39 cellular contexts compared by ENCODE assay signal in the genomic region with DNA sequence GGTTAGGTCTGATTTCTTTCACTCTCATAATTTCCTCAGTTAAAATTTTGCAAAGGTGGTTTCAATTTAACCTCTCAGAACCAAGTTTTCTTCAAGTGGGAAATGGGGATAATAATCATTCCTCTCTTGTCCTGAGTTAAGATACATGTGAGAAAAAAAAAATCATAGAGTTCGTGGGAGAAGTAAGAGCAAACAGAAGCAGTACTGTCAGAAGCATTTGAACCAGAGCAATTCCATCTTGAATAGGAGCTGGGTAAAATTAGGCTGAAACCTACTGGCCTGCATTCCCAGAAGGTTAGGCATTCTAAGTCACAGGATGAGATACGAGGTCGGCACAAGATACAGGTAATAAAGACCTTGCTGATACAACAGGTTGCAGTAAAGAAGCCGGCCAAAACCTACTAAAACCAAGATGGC. TPM values are rescaled to one million over a fixed set of nuclear protein-coding genes. Genes with fewer than 3 reads are reported as not detected.
"Had no signal": no experiment of that assay in that cellular context is flagged by ENCODE, and none has a peak within 500 bp of the region (broad histone marks: within the 10 kb centered on the region; RNA-seq: fewer than 3 reads in every experiment).

No MANE protein-coding gene starts in this region.

- H3K4me1 Mint-ChIP-seq: activated B cell treated with CpG ODN at 0.5 μM for 24 hours; activated naive CD8-positive, alpha-beta T cell treated with anti-CD3 and anti-CD28 coated beads for 36 hours had no signal

- H3K27ac Mint-ChIP-seq: activated B cell treated with CpG ODN at 0.5 μM for 24 hours; activated CD4-positive, alpha-beta memory T cell treated with anti-CD3 and anti-CD28 coated beads for 36 hours; activated CD4-positive, alpha-beta T cell treated with anti-CD3 and anti-CD28 coated beads, Interleukin-2, amount 10 ng/mL, durations not matched to agents 24 days and 14 days; activated CD8-positive, alpha-beta T cell treated with anti-CD3 and anti-CD28 coated beads for 36 hours; activated naive CD4-positive, alpha-beta T cell treated with anti-CD3 and anti-CD28 coated beads for 36 hours; activated naive CD4-positive, alpha-beta T cell treated with anti-CD3 and anti-CD28 coated beads, Interleukin-2, amount 50 U/mL, for 72 hours; activated naive CD8-positive, alpha-beta T cell treated with anti-CD3 and anti-CD28 coated beads for 36 hours; activated T-cell treated with anti-CD3 and anti-CD28 coated beads, Interleukin-2, amount 50 U/mL, for 72 hours; activated T-helper 1 cell treated with anti-CD3 and anti-CD28 coated beads, Interleukin-12 subunit alpha, Interleukin-12 subunit beta, Interleukin-2, Interleukin-4 antibody, amounts not matched to agents 30 ng/mL and 10 ng/mL and 1 ng/mL, durations not matched to agents 14 hours and 24 hours and 36 hours; activated T-helper 17 cell treated with anti-CD3 and anti-CD28 coated beads, Interleukin-2, amount 50 U/mL, for 72 hours; T-helper 1 cell treated with Interleukin-12 subunit alpha and Interleukin-12 subunit beta and Interleukin-4 antibody, amounts not matched to agents 30 μg/mL and 1 μg/mL, for 36 hours; T-helper 2 cell treated with Interferon-gamma antibody and Interleukin-4, amounts not matched to agents 5 μg/mL and 100 μg/mL, for 36 hours had no signal

- H3K27ac ChIP-seq: ascending aorta, cardiac muscle cell had no signal

- FAIRE-seq: bronchial epithelial cell, TTC549 had no signal

- H3K9me3 Mint-ChIP-seq: activated CD4-positive, alpha-beta memory T cell treated with anti-CD3 and anti-CD28 coated beads for 36 hours; activated CD4-positive, alpha-beta T cell treated with anti-CD3 and anti-CD28 coated beads, Interleukin-2, amount 10 ng/mL, durations not matched to agents 24 days and 14 days; activated CD8-positive, alpha-beta T cell treated with anti-CD3 and anti-CD28 coated beads for 36 hours; activated naive CD4-positive, alpha-beta T cell treated with anti-CD3 and anti-CD28 coated beads for 36 hours; activated naive CD4-positive, alpha-beta T cell treated with anti-CD3 and anti-CD28 coated beads, Interleukin-2, amount 50 U/mL, for 72 hours; activated T-cell treated with anti-CD3 and anti-CD28 coated beads, Interleukin-2, amount 50 U/mL, for 4 hours; activated T-cell treated with anti-CD3 and anti-CD28 coated beads, Interleukin-2, amount 50 U/mL, for 72 hours; activated T-helper 1 cell treated with anti-CD3 and anti-CD28 coated beads, Interleukin-12 subunit alpha, Interleukin-12 subunit beta, Interleukin-2, Interleukin-4 antibody, amounts not matched to agents 30 ng/mL and 10 ng/mL and 1 ng/mL, durations not matched to agents 14 hours and 24 hours and 36 hours; activated T-helper 17 cell treated with anti-CD3 and anti-CD28 coated beads, Interleukin-2, amount 50 U/mL, for 72 hours; central memory CD8-positive, alpha-beta T cell; T-helper 1 cell treated with Interleukin-12 subunit alpha and Interleukin-12 subunit beta and Interleukin-4 antibody, amounts not matched to agents 30 μg/mL and 1 μg/mL, for 36 hours; T-helper 2 cell treated with Interferon-gamma antibody and Interleukin-4, amounts not matched to agents 5 μg/mL and 100 μg/mL, for 36 hours had no signal

- H3K27me3 Mint-ChIP-seq: activated T-helper 17 cell treated with anti-CD3 and anti-CD28 coated beads, Interleukin-2, amount 50 U/mL, for 72 hours; brain; central memory CD8-positive, alpha-beta T cell had no signal

- H3K4me3 ChIP-seq: ascending aorta, cardiac muscle cell had no signal

- H3K9me3 ChIP-seq: ascending aorta had no signal

- H3K4me3 Mint-ChIP-seq: activated B cell treated with CpG ODN at 0.5 μM for 24 hours; activated CD4-positive, alpha-beta memory T cell treated with anti-CD3 and anti-CD28 coated beads for 36 hours; activated CD4-positive, alpha-beta T cell treated with anti-CD3 and anti-CD28 coated beads, Interleukin-2, amount 10 ng/mL, durations not matched to agents 24 days and 14 days; activated CD8-positive, alpha-beta T cell treated with anti-CD3 and anti-CD28 coated beads for 36 hours; activated naive CD4-positive, alpha-beta T cell treated with anti-CD3 and anti-CD28 coated beads for 36 hours; activated naive CD8-positive, alpha-beta T cell treated with anti-CD3 and anti-CD28 coated beads for 36 hours; activated T-cell treated with anti-CD3 and anti-CD28 coated beads, Interleukin-2, amount 50 U/mL, for 4 hours; activated T-cell treated with anti-CD3 and anti-CD28 coated beads, Interleukin-2, amount 50 U/mL, for 72 hours; activated T-helper 1 cell treated with anti-CD3 and anti-CD28 coated beads, Interleukin-12 subunit alpha, Interleukin-12 subunit beta, Interleukin-2, Interleukin-4 antibody, amounts not matched to agents 30 ng/mL and 10 ng/mL and 1 ng/mL, durations not matched to agents 14 hours and 24 hours and 36 hours; activated T-helper 17 cell treated with anti-CD3 and anti-CD28 coated beads, Interleukin-2, amount 50 U/mL, for 72 hours; brain; central memory CD8-positive, alpha-beta T cell; T-helper 1 cell treated with Interleukin-12 subunit alpha and Interleukin-12 subunit beta and Interleukin-4 antibody, amounts not matched to agents 30 μg/mL and 1 μg/mL, for 36 hours; T-helper 2 cell treated with Interferon-gamma antibody and Interleukin-4, amounts not matched to agents 5 μg/mL and 100 μg/mL, for 36 hours had no signal

- H3K27me3 ChIP-seq: ascending aorta, cardiac muscle cell had no signal

- DNase-seq: activated B cell treated with CpG ODN at 0.5 μM for 24 hours; activated CD4-positive, alpha-beta memory T cell treated with anti-CD3 and anti-CD28 coated beads for 36 hours; activated CD4-positive, alpha-beta T cell treated with anti-CD3 and anti-CD28 coated beads for 4 hours; activated CD4-positive, alpha-beta T cell treated with anti-CD3 and anti-CD28 coated beads, Interleukin-2, amount 50 U/mL, for 1 hour; activated CD4-positive, alpha-beta T cell treated with anti-CD3 and anti-CD28 coated beads, Interleukin-2, amount 50 U/mL, for 4 hours; activated CD4-positive, CD25-positive, alpha-beta regulatory T cell treated with anti-CD3 and anti-CD28 coated beads, Interleukin-2, amount 50 U/mL, for 72 hours; activated CD8-positive, alpha-beta memory T cell treated with anti-CD3 and anti-CD28 coated beads, Interleukin-2, amount 50 U/mL, for 4 hours; activated CD8-positive, alpha-beta T cell treated with anti-CD3 and anti-CD28 coated beads for 36 hours; activated effector memory CD4-positive, alpha-beta T cell treated with anti-CD3 and anti-CD28 coated beads, Interleukin-2, amount 50 U/mL, for 16 hours; activated gamma-delta T cell treated with Interleukin-2 at 50 U/mL for 16 hours; activated naive CD4-positive, alpha-beta T cell; activated naive CD4-positive, alpha-beta T cell treated with anti-CD3 and anti-CD28 coated beads for 36 hours; activated naive CD4-positive, alpha-beta T cell treated with anti-CD3 and anti-CD28 coated beads, Interleukin-2, amount 50 U/mL, for 16 hours; activated naive CD8-positive, alpha-beta T cell treated with anti-CD3 and anti-CD28 coated beads for 36 hours; activated T-cell treated with anti-CD3 and anti-CD28 coated beads for 4 hours; activated T-cell treated with anti-CD3 and anti-CD28 coated beads, Interleukin-2, amount 50 U/mL, for 1 hour; activated T-cell treated with anti-CD3 and anti-CD28 coated beads, Interleukin-2, amount 50 U/mL, for 4 hours; activated T-cell treated with anti-CD3 and anti-CD28 coated beads, Interleukin-2, amount 50 U/mL, for 72 hours; amygdala; anterior cingulate cortex; caudate nucleus; cerebellar nuclear complex; T-helper 1 cell; T-helper 2 cell; T-helper 9 cell had no signal

- H3K36me3 ChIP-seq: ascending aorta, cardiac muscle cell had no signal

- H3K36me3 Mint-ChIP-seq: activated CD4-positive, alpha-beta memory T cell treated with anti-CD3 and anti-CD28 coated beads for 36 hours; activated naive CD4-positive, alpha-beta T cell treated with anti-CD3 and anti-CD28 coated beads, Interleukin-2, amount 50 U/mL, for 72 hours; activated naive CD8-positive, alpha-beta T cell treated with anti-CD3 and anti-CD28 coated beads for 36 hours; brain had no signal

- ATAC-seq: activated CD8-positive, alpha-beta T cell treated with anti-CD3 and anti-CD28 coated beads for 36 hours; activated naive CD4-positive, alpha-beta T cell treated with anti-CD3 and anti-CD28 coated beads, Interleukin-2, amount 50 U/mL, for 72 hours; activated T-cell treated with anti-CD3 and anti-CD28 coated beads, Interleukin-2, amount 50 U/mL, for 4 hours; activated T-cell treated with anti-CD3 and anti-CD28 coated beads, Interleukin-2, amount 50 U/mL, for 72 hours; activated T-helper 17 cell treated with anti-CD3 and anti-CD28 coated beads, Interleukin-2, amount 50 U/mL, for 72 hours had no signal

RNA-seq across cellular contexts. Expression of a gene that starts 28.6 kb away (rescaled TPM):
- total RNA-seq: activated B cell treated with CpG ODN at 0.5 μM for 24 hours; activated CD4-positive, alpha-beta memory T cell treated with anti-CD3 and anti-CD28 coated beads for 36 hours; activated CD4-positive, alpha-beta T cell treated with anti-CD3 and anti-CD28 coated beads, Interleukin-2, amount 10 ng/mL, durations not matched to agents 24 days and 14 days; activated CD8-positive, alpha-beta memory T cell treated with anti-CD3 and anti-CD28 coated beads for 36 hours; activated CD8-positive, alpha-beta T cell treated with anti-CD3 and anti-CD28 coated beads for 36 hours; activated naive CD4-positive, alpha-beta T cell treated with anti-CD3 and anti-CD28 coated beads for 36 hours; activated naive CD8-positive, alpha-beta T cell treated with anti-CD3 and anti-CD28 coated beads for 36 hours; activated T-cell treated with anti-CD3 and anti-CD28 coated beads, Interleukin-2, amount 50 U/mL, for 72 hours; activated T-helper 1 cell treated with anti-CD3 and anti-CD28 coated beads, Interleukin-12 subunit alpha, Interleukin-12 subunit beta, Interleukin-2, Interleukin-4 antibody, amounts not matched to agents 30 ng/mL and 10 ng/mL and 1 ng/mL, durations not matched to agents 14 hours and 24 hours and 36 hours; activated T-helper 17 cell treated with anti-CD3 and anti-CD28 coated beads, Interleukin-2, amount 50 U/mL, for 72 hours; ascending aorta; cardiac muscle cell; chondrocyte had no signal
- polyA plus RNA-seq: cardiac muscle cell had no signal

RNA-seq across cellular contexts. Expression of a gene that starts 46.9 kb away (rescaled TPM):
- total RNA-seq: activated B cell treated with CpG ODN at 0.5 μM for 24 hours; activated CD4-positive, alpha-beta memory T cell treated with anti-CD3 and anti-CD28 coated beads for 36 hours; activated CD4-positive, alpha-beta T cell treated with anti-CD3 and anti-CD28 coated beads, Interleukin-2, amount 10 ng/mL, durations not matched to agents 24 days and 14 days; activated CD8-positive, alpha-beta memory T cell treated with anti-CD3 and anti-CD28 coated beads for 36 hours; activated CD8-positive, alpha-beta T cell treated with anti-CD3 and anti-CD28 coated beads for 36 hours; activated naive CD4-positive, alpha-beta T cell treated with anti-CD3 and anti-CD28 coated beads for 36 hours; activated naive CD8-positive, alpha-beta T cell treated with anti-CD3 and anti-CD28 coated beads for 36 hours; activated T-cell treated with anti-CD3 and anti-CD28 coated beads, Interleukin-2, amount 50 U/mL, for 4 hours; activated T-cell treated with anti-CD3 and anti-CD28 coated beads, Interleukin-2, amount 50 U/mL, for 72 hours; activated T-helper 1 cell treated with anti-CD3 and anti-CD28 coated beads, Interleukin-12 subunit alpha, Interleukin-12 subunit beta, Interleukin-2, Interleukin-4 antibody, amounts not matched to agents 30 ng/mL and 10 ng/mL and 1 ng/mL, durations not matched to agents 14 hours and 24 hours and 36 hours; ascending aorta; bronchial epithelial cell; cardiac muscle cell; chondrocyte had no signal
- polyA plus RNA-seq: cardiac muscle cell had no signal
